ENCODE assay signal across 2 cellular contexts in the genomic region with DNA sequence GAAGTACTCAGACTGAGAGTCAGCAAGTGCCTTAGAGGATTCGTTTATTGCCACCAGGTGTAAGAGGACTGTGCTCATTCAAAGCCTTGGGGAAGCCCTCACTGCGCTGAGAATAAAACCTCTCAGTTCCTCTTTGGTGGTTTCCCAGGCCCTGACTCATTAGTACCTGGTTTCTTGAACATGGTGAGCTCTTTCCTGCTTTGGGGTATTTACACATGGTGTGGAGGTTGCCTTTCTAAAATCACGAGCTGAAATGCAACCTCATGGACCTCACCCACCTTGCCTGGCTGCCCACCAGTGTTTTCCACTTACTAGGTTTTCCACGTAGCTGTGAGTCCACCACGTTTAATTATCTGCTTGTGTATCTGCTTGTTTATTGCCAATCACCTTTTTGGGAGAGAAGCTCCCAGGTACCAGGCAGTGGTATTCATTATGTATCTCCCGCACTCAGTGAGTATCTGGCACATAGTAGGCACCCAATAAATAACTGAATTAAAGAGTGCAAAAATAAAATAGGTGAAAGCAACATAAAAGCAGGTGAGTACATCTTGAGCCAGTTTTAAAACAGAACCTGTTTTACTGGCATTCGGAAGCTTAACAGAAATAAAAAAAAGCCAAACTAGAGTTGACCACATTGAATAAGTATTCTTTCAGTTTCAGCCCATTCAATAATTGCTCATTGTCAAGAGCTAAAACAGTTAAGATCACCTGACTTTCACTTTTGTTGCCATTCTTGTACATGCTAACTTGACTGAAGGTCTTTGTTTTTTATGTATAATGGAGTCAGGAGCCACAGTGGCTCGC.
TF ChIP-seq lines count a peak whose summit lies in the region.

No MANE protein-coding gene starts in this region.

TF ChIP-seq in GM23338, 12 proteins besides CTCF, POLR2A, EP300 and RAD21 (continued from another document):
- TF ChIP-seq POLR2AphosphoS5 (IDR thresholded peaks at IDR 0.05; ENCODE audit: low read depth) (no peak), JUNB (IDR thresholded peaks at IDR 0.05; ENCODE audit: unreplicated experiment) (no peak), ZNF462 (CRISPR knock-in tag; IDR thresholded peaks at IDR 0.05) (no peak), ZNF331 (CRISPR knock-in tag; IDR thresholded peaks at IDR 0.05; ENCODE audit: low read depth) (no peak), STAT1 (IDR thresholded peaks at IDR 0.05; ENCODE audit: unreplicated experiment) (no peak), NANOG (IDR thresholded peaks at IDR 0.05; ENCODE audit: borderline replicate concordance) (no peak)
- TF ChIP-seq, protein P1, sequence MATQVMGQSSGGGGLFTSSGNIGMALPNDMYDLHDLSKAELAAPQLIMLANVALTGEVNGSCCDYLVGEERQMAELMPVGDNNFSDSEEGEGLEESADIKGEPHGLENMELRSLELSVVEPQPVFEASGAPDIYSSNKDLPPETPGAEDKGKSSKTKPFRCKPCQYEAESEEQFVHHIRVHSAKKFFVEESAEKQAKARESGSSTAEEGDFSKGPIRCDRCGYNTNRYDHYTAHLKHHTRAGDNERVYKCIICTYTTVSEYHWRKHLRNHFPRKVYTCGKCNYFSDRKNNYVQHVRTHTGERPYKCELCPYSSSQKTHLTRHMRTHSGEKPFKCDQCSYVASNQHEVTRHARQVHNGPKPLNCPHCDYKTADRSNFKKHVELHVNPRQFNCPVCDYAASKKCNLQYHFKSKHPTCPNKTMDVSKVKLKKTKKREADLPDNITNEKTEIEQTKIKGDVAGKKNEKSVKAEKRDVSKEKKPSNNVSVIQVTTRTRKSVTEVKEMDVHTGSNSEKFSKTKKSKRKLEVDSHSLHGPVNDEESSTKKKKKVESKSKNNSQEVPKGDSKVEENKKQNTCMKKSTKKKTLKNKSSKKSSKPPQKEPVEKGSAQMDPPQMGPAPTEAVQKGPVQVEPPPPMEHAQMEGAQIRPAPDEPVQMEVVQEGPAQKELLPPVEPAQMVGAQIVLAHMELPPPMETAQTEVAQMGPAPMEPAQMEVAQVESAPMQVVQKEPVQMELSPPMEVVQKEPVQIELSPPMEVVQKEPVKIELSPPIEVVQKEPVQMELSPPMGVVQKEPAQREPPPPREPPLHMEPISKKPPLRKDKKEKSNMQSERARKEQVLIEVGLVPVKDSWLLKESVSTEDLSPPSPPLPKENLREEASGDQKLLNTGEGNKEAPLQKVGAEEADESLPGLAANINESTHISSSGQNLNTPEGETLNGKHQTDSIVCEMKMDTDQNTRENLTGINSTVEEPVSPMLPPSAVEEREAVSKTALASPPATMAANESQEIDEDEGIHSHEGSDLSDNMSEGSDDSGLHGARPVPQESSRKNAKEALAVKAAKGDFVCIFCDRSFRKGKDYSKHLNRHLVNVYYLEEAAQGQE (IDR thresholded peaks at IDR 0.05; ENCODE audit: unreplicated experiment), result no peak
TF ChIP-seq in GM23338: peak in this region for 0.

TF ChIP-seq in H1, 55 proteins besides CTCF, POLR2A, EP300 and RAD21 (continued from another document):
- TF ChIP-seq, protein P2, sequence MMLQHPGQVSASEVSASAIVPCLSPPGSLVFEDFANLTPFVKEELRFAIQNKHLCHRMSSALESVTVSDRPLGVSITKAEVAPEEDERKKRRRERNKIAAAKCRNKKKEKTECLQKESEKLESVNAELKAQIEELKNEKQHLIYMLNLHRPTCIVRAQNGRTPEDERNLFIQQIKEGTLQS (IDR thresholded peaks at IDR 0.05; ENCODE audit: insufficient read depth, low read depth, low read length), result no peak
- TF ChIP-seq HDAC2 (IDR thresholded peaks at IDR 0.05; ENCODE audit: borderline replicate concordance in 1 of 2, low read depth in 2 of 2, low read length in 2 of 2), result no peak
- no peak for TF ChIP-seq RBBP5 (IDR thresholded peaks at IDR 0.05; ENCODE audit: borderline replicate concordance, low read depth, low read length)
- TF ChIP-seq POLR2AphosphoS5 (IDR thresholded peaks at IDR 0.05; ENCODE audit: low read depth, low read length), result no peak
- no peak for TF ChIP-seq E2F6 (IDR thresholded peaks at IDR 0.05)
- no peak for TF ChIP-seq HDAC6 (IDR thresholded peaks at IDR 0.05; ENCODE audit: low read depth, low read length)
- TF ChIP-seq, protein P3, sequence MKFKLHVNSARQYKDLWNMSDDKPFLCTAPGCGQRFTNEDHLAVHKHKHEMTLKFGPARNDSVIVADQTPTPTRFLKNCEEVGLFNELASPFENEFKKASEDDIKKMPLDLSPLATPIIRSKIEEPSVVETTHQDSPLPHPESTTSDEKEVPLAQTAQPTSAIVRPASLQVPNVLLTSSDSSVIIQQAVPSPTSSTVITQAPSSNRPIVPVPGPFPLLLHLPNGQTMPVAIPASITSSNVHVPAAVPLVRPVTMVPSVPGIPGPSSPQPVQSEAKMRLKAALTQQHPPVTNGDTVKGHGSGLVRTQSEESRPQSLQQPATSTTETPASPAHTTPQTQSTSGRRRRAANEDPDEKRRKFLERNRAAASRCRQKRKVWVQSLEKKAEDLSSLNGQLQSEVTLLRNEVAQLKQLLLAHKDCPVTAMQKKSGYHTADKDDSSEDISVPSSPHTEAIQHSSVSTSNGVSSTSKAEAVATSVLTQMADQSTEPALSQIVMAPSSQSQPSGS (IDR thresholded peaks at IDR 0.05; ENCODE audit: low read length), result no peak
- TF ChIP-seq BRCA1 (IDR thresholded peaks at IDR 0.05; ENCODE audit: low read depth, low read length), result no peak
